In the genomic region with DNA sequence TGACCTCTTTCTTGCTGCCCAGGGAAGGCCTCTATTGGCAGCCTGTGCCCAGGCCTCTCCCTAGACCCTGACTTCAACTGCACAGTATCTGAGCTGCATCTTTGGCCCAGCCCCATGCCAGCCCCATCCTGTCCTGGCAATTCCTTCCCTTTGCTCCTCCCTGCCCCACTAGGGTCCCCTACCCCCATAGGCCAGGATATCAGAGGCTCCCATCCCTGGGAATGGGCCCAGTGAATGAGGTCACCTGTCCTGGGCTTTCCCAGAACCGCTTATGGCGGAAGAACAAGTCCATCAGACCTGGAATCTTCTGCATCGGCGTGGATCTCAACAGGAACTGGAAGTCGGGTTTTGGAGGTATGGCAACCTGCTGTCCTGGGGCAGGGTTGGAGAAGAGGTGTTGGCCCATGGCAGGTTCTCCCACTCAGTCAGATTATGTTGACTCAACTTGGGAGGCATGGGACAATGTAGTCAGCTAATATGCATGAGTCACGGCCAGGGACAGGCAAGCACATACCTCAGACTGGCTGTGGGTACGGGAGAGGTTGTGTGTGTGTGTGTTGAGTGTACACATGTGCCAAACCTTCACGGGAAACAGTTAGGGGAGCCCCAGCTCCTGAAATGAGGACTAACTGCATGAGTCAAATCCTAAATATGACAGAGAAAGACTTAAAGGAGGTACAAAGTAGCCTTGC, we compare ENCODE assay signal across 9 cellular contexts. TPM values are rescaled to one million over a fixed set of nuclear protein-coding genes. Genes with fewer than 3 reads are reported as not detected.
DNase-seq lines count a peak whose midpoint lies in the region; ATAC-seq and TF ChIP-seq lines count a peak whose summit lies in the region.
"Had no signal": no experiment of that assay in that cellular context is flagged by ENCODE, and none has a peak within 500 bp of the region (broad histone marks: within the 10 kb centered on the region; RNA-seq: fewer than 3 reads in every experiment).

No MANE protein-coding gene starts in this region.

- peaks cover 8% of the 10 kb centered on the region for H3K36me3 Mint-ChIP-seq in activated T-helper 17 cell treated with anti-CD3 and anti-CD28 coated beads, Interleukin-2, amount 50 U/mL, for 72 hours (ENCODE audit: low read depth)
- peaks cover 0 to 8% (median 0%) of the 10 kb centered on the region in 3 donors for H3K36me3 Mint-ChIP-seq in CD8-positive, alpha-beta memory T cell

- peaks cover 45% of the 10 kb centered on the region for H3K4me1 ChIP-seq in ACC112 (ENCODE audit: control insufficient read depth, insufficient read depth, low read length, unreplicated experiment)
- peaks cover 46% of the 10 kb centered on the region for H3K4me1 ChIP-seq in mesodermal cell (ENCODE audit: control insufficient read depth, insufficient read depth, low read length, poor library complexity, severe bottlenecking)
- peaks cover 5% of the 10 kb centered on the region for H3K4me1 ChIP-seq in CD8-positive, alpha-beta memory T cell (ENCODE audit: insufficient read depth, low read length)
- H3K4me1 ChIP-seq: upper lobe of left lung had no signal

- intact Hi-C loops in head of caudate nucleus (cut with DNase I): no loop called here

- H3K27me3 Mint-ChIP-seq in activated T-helper 17 cell treated with anti-CD3 and anti-CD28 coated beads, Interleukin-2, amount 50 U/mL, for 72 hours: peaks cover 3% of the 10 kb centered on the region
- peaks cover 11 to 14% of the 10 kb centered on the region in 2 donors for H3K27me3 Mint-ChIP-seq in CD8-positive, alpha-beta memory T cell

- no peak overlapping the region for H2AFZ ChIP-seq in ACC112 (ENCODE audit: low read length, unreplicated experiment)

- no peak for TF ChIP-seq CTCF in GM13977 (IDR thresholded peaks at IDR 0.05; ENCODE audit: extremely low read depth, insufficient read depth, missing control alignments)

- POLR2A ChIA-PET in CD8-positive, alpha-beta memory T cell (lab: Charles Lee): no interaction called here

- no peaks in the 10 kb centered on the region for H3K79me2 ChIP-seq in ACC112 (ENCODE audit: control insufficient read depth, insufficient read depth, low read length, unreplicated experiment)

- H3K27ac ChIP-seq in ACC112 (ENCODE audit: low read depth, low read length): peak overlapping the region; percentile 85
- H3K27ac ChIP-seq in mesodermal cell (ENCODE audit: low read depth, low read length, severe bottlenecking): peak overlapping the region; percentile 43
- H3K27ac ChIP-seq in CD8-positive, alpha-beta memory T cell (ENCODE audit: low read depth, low read length): no peak overlapping the region
- H3K27ac ChIP-seq: upper lobe of left lung had no signal

- CTCF ChIA-PET in CD8-positive, alpha-beta memory T cell (lab: Charles Lee): no interaction called here

- H3K9me3 ChIP-seq in mesodermal cell (ENCODE audit: control insufficient read depth, low read length): peaks cover 27% of the 10 kb centered on the region
- H3K9me3 ChIP-seq in CD8-positive, alpha-beta memory T cell (ENCODE audit: low read length): no peaks in the 10 kb centered on the region

- DNase-seq in GM13977 (ENCODE audit: low spot score) (no peak), head of caudate nucleus (no peak), NCI-H1417 (lab: John Stamatoyannopoulos, UW) (no peak)
- no peak for DNase-seq in CD8-positive, alpha-beta memory T cell
- DNase-seq: upper lobe of left lung had no signal

- H3K4me3 ChIP-seq in ACC112 (ENCODE audit: low read depth, low read length): no peak overlapping the region
- H3K4me3 ChIP-seq in mesodermal cell (ENCODE audit: extremely low read depth, insufficient read depth, low read length, poor library complexity, severe bottlenecking): no peak overlapping the region
- no peak overlapping the region for H3K4me3 ChIP-seq in CD8-positive, alpha-beta memory T cell (ENCODE audit: low read length)
- H3K4me3 ChIP-seq: upper lobe of left lung had no signal

- 94 to 98% methylated on average over 8 of the region's 8 CpGs for WGBS in mesodermal cell (ENCODE audit: insufficient coverage in 2 of 2), 2 experiments

- peaks cover 5% of the 10 kb centered on the region; the same call in 1 of the 2 replicates for H3K36me3 ChIP-seq in ACC112 (ENCODE audit: insufficient read depth, low read length)
- H3K36me3 ChIP-seq in mesodermal cell (ENCODE audit: control insufficient read depth, insufficient read depth, low read length): no peaks in the 10 kb centered on the region
- no peaks in the 10 kb centered on the region for H3K36me3 ChIP-seq in CD8-positive, alpha-beta memory T cell (ENCODE audit: insufficient read depth, low read length)
- H3K36me3 ChIP-seq: upper lobe of left lung had no signal

- H3K4me3 Mint-ChIP-seq in activated T-helper 17 cell treated with anti-CD3 and anti-CD28 coated beads, Interleukin-2, amount 50 U/mL, for 72 hours: peak overlapping the region; percentile 58
- no peak overlapping the region for H3K4me3 Mint-ChIP-seq in CD8-positive, alpha-beta memory T cell

- H3K27ac Mint-ChIP-seq in activated T-helper 17 cell treated with anti-CD3 and anti-CD28 coated beads, Interleukin-2, amount 50 U/mL, for 72 hours: peak overlapping the region; percentile 88
- no peak overlapping the region for H3K27ac Mint-ChIP-seq in CD8-positive, alpha-beta memory T cell

- no peaks in the 10 kb centered on the region for H3K27me3 ChIP-seq in ACC112 (ENCODE audit: insufficient read depth, low read length)
- no peaks in the 10 kb centered on the region for H3K27me3 ChIP-seq in CD8-positive, alpha-beta memory T cell (ENCODE audit: insufficient read depth, low read length, poor library complexity, severe bottlenecking)
- H3K27me3 ChIP-seq: upper lobe of left lung had no signal

- peak; percentile 44 for ATAC-seq in GM21825 (IDR thresholded peaks at IDR 0.05; ENCODE audit: unreplicated experiment)
- peak; percentile 92 for ATAC-seq in activated T-helper 17 cell treated with anti-CD3 and anti-CD28 coated beads, Interleukin-2, amount 50 U/mL, for 72 hours (replicated peaks)

- in situ Hi-C loops in GM13977 (cut with MboI; ENCODE audit: low pct_unique_long_range_greater_than_20kb, low sequenced_read_pairs, unreplicated experiment): no loop called here

- peaks cover 13% of the 10 kb centered on the region for H3K4me1 Mint-ChIP-seq in activated T-helper 17 cell treated with anti-CD3 and anti-CD28 coated beads, Interleukin-2, amount 50 U/mL, for 72 hours
- peaks cover 10 to 25% (median 16%) of the 10 kb centered on the region in 3 donors for H3K4me1 Mint-ChIP-seq in CD8-positive, alpha-beta memory T cell

- H3K9me3 Mint-ChIP-seq in activated T-helper 17 cell treated with anti-CD3 and anti-CD28 coated beads, Interleukin-2, amount 50 U/mL, for 72 hours: peaks cover 11% of the 10 kb centered on the region
- H3K9me3 Mint-ChIP-seq in CD8-positive, alpha-beta memory T cell: peaks cover 4 to 11% (median 5%) of the 10 kb centered on the region in 5 donors

RNA-seq across cellular contexts. Expression of a gene that starts 17.0 kb away (rescaled TPM):
- not detected for total RNA-seq in activated T-helper 17 cell treated with anti-CD3 and anti-CD28 coated beads, Interleukin-2, amount 50 U/mL, for 72 hours
- 1.00 TPM for polyA plus RNA-seq in mesodermal cell (2013, experiment 1 of 2)
- polyA plus RNA-seq in mesodermal cell (2013, experiment 2 of 2): 1.3 TPM
- not detected for total RNA-seq in CD8-positive, alpha-beta memory T cell
- not detected for polyA plus RNA-seq in CD8-positive, alpha-beta memory T cell

RNA-seq across cellular contexts. Expression of a gene that starts 18.7 kb away (rescaled TPM):
- 10 to 100 TPM in 1 of 2 donors, 1 to 10 TPM in 1; 3.3 to 27.6 TPM for total RNA-seq in activated T-helper 17 cell treated with anti-CD3 and anti-CD28 coated beads, Interleukin-2, amount 50 U/mL, for 72 hours
- not detected for polyA plus RNA-seq in mesodermal cell (2013, experiment 1 of 2)
- not detected for polyA plus RNA-seq in mesodermal cell (2013, experiment 2 of 2)
- 1 to 10 TPM; 1.0 to 2.0 TPM for total RNA-seq in CD8-positive, alpha-beta memory T cell
- 30.5 TPM for polyA plus RNA-seq in CD8-positive, alpha-beta memory T cell
- total RNA-seq: upper lobe of left lung had no signal
